In the genomic region with DNA sequence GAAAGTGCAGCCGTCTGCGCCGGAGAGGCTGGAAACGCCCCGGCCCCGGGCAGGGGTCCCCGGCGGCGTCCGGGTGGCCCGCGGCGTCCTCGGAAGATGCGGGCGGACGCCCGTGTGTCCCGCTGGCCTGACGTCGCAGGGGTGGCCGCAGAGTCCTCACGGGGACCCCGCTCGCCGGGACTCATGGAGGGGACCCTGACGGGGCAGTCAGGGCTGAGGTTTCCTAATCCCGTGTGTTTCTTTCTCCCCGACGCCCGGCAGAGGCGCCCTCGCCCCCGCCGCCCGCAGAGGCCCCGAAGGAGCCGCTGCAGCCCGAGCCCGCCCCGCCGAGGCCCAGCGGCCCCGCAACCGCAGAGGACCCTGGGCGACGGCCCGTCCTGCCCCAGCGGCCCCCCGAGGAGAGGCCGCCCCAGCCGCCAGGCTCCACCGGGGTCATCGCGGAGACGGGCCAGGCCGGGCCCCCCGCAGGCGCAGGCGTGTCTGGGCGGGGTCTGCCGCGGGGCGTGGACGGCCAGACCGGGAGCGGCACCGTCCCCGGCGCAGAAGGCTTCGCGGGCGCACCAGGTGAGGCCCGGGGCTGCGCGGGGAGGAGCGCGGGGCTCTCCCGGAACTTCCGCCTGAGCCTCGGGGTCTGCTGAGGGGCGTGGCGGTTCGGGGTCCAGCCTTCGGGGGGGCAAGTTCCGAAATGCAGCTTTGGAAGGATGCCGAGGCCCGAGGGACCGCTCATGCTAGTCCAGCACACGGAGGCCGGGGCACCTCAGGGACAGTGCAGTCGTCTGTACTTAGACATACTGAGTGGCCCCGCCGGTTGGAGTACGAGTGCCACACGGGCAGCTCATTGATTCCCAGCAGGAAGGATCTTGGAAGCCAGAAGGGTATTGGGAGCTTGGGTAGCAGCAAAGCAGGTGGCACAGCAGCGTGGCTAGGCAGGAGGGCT, we compare ENCODE assay signal across 8 cellular contexts. TPM values are rescaled to one million over a fixed set of nuclear protein-coding genes. Genes with fewer than 3 reads are reported as not detected.
DNase-seq lines count a peak whose midpoint lies in the region; ATAC-seq, FAIRE-seq and TF ChIP-seq lines count a peak whose summit lies in the region.

No MANE protein-coding gene starts in this region.

- H3K27ac ChIP-seq in H9 (ENCODE audit: insufficient read length, low read depth, low read length) = no peak overlapping the region
- peak overlapping the region in 3 of 4 donors; percentile 29 to 74 (median 71) for H3K27ac ChIP-seq in gastroesophageal sphincter
- H3K27ac ChIP-seq in trophoblast cell (ENCODE audit: low read depth, low read length) = peak overlapping the region; percentile 45

- H4K12ac ChIP-seq in trophoblast cell (ENCODE audit: low read depth, low read length) = peak overlapping the region; percentile 98

- TF ChIP-seq EP300 in gastroesophageal sphincter (IDR thresholded peaks at IDR 0.05) = no peak

- H3K4ac ChIP-seq in H9 (ENCODE audit: low read depth, low read length) (no peak overlapping the region), trophoblast cell (ENCODE audit: low read depth, low read length) (peak overlapping the region; percentile 35)

- H2BK15ac ChIP-seq in H9 (ENCODE audit: low read depth, low read length) = no peak overlapping the region

- H3K14ac ChIP-seq in H9 (ENCODE audit: insufficient read depth, low read length) (peak overlapping the region; percentile 35; the same call in 1 of the 2 replicates), trophoblast cell (ENCODE audit: low read length) (peak overlapping the region; percentile 91)

- peaks cover 6% of the 10 kb centered on the region; the same call in 1 of the 2 replicates for H3K27me3 Mint-ChIP-seq in H9 (ENCODE audit: low read depth)
- H3K27me3 Mint-ChIP-seq in activated T-cell treated with anti-CD3 and anti-CD28 coated beads, Interleukin-2, amount 50 U/mL, for 4 hours (ENCODE audit: low read depth) = no peaks in the 10 kb centered on the region

- H4K20me1 ChIP-seq in H9 (ENCODE audit: control insufficient read depth, insufficient read depth, insufficient read length) = no peaks in the 10 kb centered on the region

- H3K56ac ChIP-seq in H9 (ENCODE audit: insufficient read length, low read depth, low read length) = no peak overlapping the region

- H3K9ac ChIP-seq in H9 (ENCODE audit: extremely low read depth, insufficient read length, low read length) (no peak overlapping the region), trophoblast cell (ENCODE audit: low read length) (peak overlapping the region; percentile 81)

- H3T11ph ChIP-seq in H9 (ENCODE audit: low read length) = no peak overlapping the region

- H2AFZ ChIP-seq in H9 (ENCODE audit: low read length) = no peak overlapping the region
- peak overlapping the region; percentile 33 for H2AFZ ChIP-seq in trophoblast cell (ENCODE audit: insufficient read depth, low read length, poor library complexity)

- DNase-seq in GM12892 (ENCODE audit: insufficient read length) = peak; percentile 71
- peak; percentile 46 for DNase-seq in H9
- peak; percentile 20 for DNase-seq in NCI-H2171 (lab: John Stamatoyannopoulos, UW)
- peak; percentile 30 for DNase-seq in activated T-cell treated with anti-CD3 and anti-CD28 coated beads, Interleukin-2, amount 50 U/mL, for 4 hours
- DNase-seq in trophoblast cell = peak in 1 of 2 donors; percentile 32
- no peak for DNase-seq in NCI-H187 treated with DMSO at 0.1 percent for 48 hours (lab: John Stamatoyannopoulos, UW)
- no peak for DNase-seq in cerebellum (ENCODE audit: low spot score)

- H3K36me3 Mint-ChIP-seq in H9 (ENCODE audit: insufficient read depth in 1 of 3, low read depth in 3 of 3) = peaks cover 5 to 39% (median 23%) of the 10 kb centered on the region in 3 experiments; a peak in 6 of 7 replicates
- H3K36me3 Mint-ChIP-seq in activated T-cell treated with anti-CD3 and anti-CD28 coated beads, Interleukin-2, amount 50 U/mL, for 4 hours (ENCODE audit: insufficient read depth) = no peaks in the 10 kb centered on the region

- peak overlapping the region; percentile 84 for H3K4me2 ChIP-seq in H9 (ENCODE audit: insufficient read depth, insufficient read length, low read length)
- H3K4me2 ChIP-seq in trophoblast cell (ENCODE audit: low read length) = peak overlapping the region; percentile 80

- H2BK5ac ChIP-seq in H9 (ENCODE audit: insufficient read length, low read length) (no peak overlapping the region), trophoblast cell (ENCODE audit: low read depth, low read length, poor library complexity) (peak overlapping the region; percentile 75)

- H2AK5ac ChIP-seq in H9 (ENCODE audit: insufficient read length, low read length) (no peak overlapping the region), trophoblast cell (ENCODE audit: low read length) (no peak overlapping the region)

- H3K4me1 ChIP-seq in H9 (ENCODE audit: insufficient read depth, low read length) (no peaks in the 10 kb centered on the region), gastroesophageal sphincter (peaks cover 0 to 51% (median 6%) of the 10 kb centered on the region in 3 donors), trophoblast cell (ENCODE audit: control insufficient read depth in 1 of 2, insufficient read depth in 2 of 2, low read length in 2 of 2) (peaks cover 7 to 11% of the 10 kb centered on the region in 2 experiments)

- no peak for TF ChIP-seq POLR2A in GM12892 (IDR thresholded peaks at IDR 0.05; ENCODE audit: low read depth, low read length)
- TF ChIP-seq POLR2A in gastroesophageal sphincter (IDR thresholded peaks at IDR 0.05) = no peak

- peaks cover 5% of the 10 kb centered on the region for H3K23me2 ChIP-seq in H9 (ENCODE audit: insufficient read length, low read depth, low read length, poor library complexity, severe bottlenecking)

- no CpG with 5 or more reads among the region's 97 CpGs for WGBS in H9 (ENCODE audit: extremely low coverage, insufficient read length, low lambda C conversion rate)
- WGBS in gastroesophageal sphincter (ENCODE audit: low coverage in 1 of 2), 2 donors = 0% methylated on average over 9 of the region's 97 CpGs; no CpG with 5 or more reads in 1 of the 2 donors
- WGBS in trophoblast cell (ENCODE audit: extremely low coverage, insufficient coverage, insufficient read length) = no CpG with 5 or more reads among the region's 97 CpGs

- H3K4me1 Mint-ChIP-seq in H9 = peaks cover 6 to 7% of the 10 kb centered on the region in 2 experiments
- H3K4me1 Mint-ChIP-seq in activated T-cell treated with anti-CD3 and anti-CD28 coated beads, Interleukin-2, amount 50 U/mL, for 4 hours (ENCODE audit: low read depth) = peaks cover 15% of the 10 kb centered on the region

- no peak overlapping the region for H4K91ac ChIP-seq in H9 (ENCODE audit: insufficient read length, low read depth, low read length)
- peak overlapping the region; percentile 95 for H4K91ac ChIP-seq in trophoblast cell (ENCODE audit: low read depth, low read length)

- H3K9me3 ChIP-seq in H9 (ENCODE audit: control insufficient read depth, low read depth, low read length) (no peaks in the 10 kb centered on the region), gastroesophageal sphincter (no peaks in the 10 kb centered on the region), trophoblast cell (ENCODE audit: insufficient read depth, low read depth, low read length) (no peaks in the 10 kb centered on the region)

- H3K79me2 ChIP-seq in H9 (ENCODE audit: insufficient read depth, low read length) (no peaks in the 10 kb centered on the region), trophoblast cell (ENCODE audit: control insufficient read depth, insufficient read depth, low read length, poor library complexity) (peaks cover 7% of the 10 kb centered on the region)

- no peaks in the 10 kb centered on the region for H3K79me1 ChIP-seq in H9 (ENCODE audit: insufficient read depth, low read depth, low read length, poor library complexity, severe bottlenecking)
- H3K79me1 ChIP-seq in trophoblast cell (ENCODE audit: low read length) = peaks cover 13% of the 10 kb centered on the region

- peak; percentile 52 for TF ChIP-seq CTCF in H9 (conservative IDR thresholded peaks at IDR 0.05)
- peak in 2 of 4 experiments; percentile 10 to 19 for TF ChIP-seq CTCF in gastroesophageal sphincter (IDR thresholded peaks at IDR 0.05)

- H4K8ac ChIP-seq in H9 (replicated peaks; ENCODE audit: insufficient read length, low read depth, low read length) (no peak overlapping the region), trophoblast cell (ENCODE audit: low read depth, low read length) (peak overlapping the region; percentile 97)

- H3K23ac ChIP-seq in H9 (ENCODE audit: insufficient read length, low read depth, low read length) (no peak overlapping the region), trophoblast cell (ENCODE audit: low read length) (no peak overlapping the region)

- H2BK20ac ChIP-seq in H9 (ENCODE audit: low read depth, low read length, poor library complexity, severe bottlenecking) = no peak overlapping the region

- H3K27ac Mint-ChIP-seq in H9 = no peak overlapping the region

- H3K4me3 Mint-ChIP-seq in H9 = peak overlapping the region; percentile 79 to 81
- peak overlapping the region; percentile 81 for H3K4me3 Mint-ChIP-seq in activated T-cell treated with anti-CD3 and anti-CD28 coated beads, Interleukin-2, amount 50 U/mL, for 4 hours

- no peak overlapping the region for H4K5ac ChIP-seq in H9 (ENCODE audit: insufficient read length, low read depth, low read length)

- FAIRE-seq in GM12892 (lab: Jason Lieb, UNC) = peak; percentile 30

- H3K9me3 Mint-ChIP-seq in H9 = no peaks in the 10 kb centered on the region
- H3K9me3 Mint-ChIP-seq in activated T-cell treated with anti-CD3 and anti-CD28 coated beads, Interleukin-2, amount 50 U/mL, for 4 hours = no peaks in the 10 kb centered on the region

- H3K18ac ChIP-seq in H9 (ENCODE audit: insufficient read length, low read depth, low read length) = peak overlapping the region; percentile 91
- peak overlapping the region; percentile 87 for H3K18ac ChIP-seq in trophoblast cell (ENCODE audit: low read length)

- peak overlapping the region; percentile 33 to 66 for H3K4me3 ChIP-seq in gastroesophageal sphincter
- peak overlapping the region; percentile 80 for H3K4me3 ChIP-seq in trophoblast cell (ENCODE audit: low read depth, low read length)

- peak; percentile 72 to 74 for ATAC-seq in activated T-cell treated with anti-CD3 and anti-CD28 coated beads, Interleukin-2, amount 50 U/mL, for 4 hours
- peak; percentile 29 for ATAC-seq in gastroesophageal sphincter

- H3K27me3 ChIP-seq in H9 (ENCODE audit: insufficient read depth, low read length) = no peaks in the 10 kb centered on the region
- peaks cover 57% of the 10 kb centered on the region for H3K27me3 ChIP-seq in gastroesophageal sphincter
- H3K27me3 ChIP-seq in trophoblast cell (ENCODE audit: insufficient read depth, low read length) = no peaks in the 10 kb centered on the region

- H2BK12ac ChIP-seq in H9 (ENCODE audit: insufficient read length, low read depth, low read length) (no peak overlapping the region), trophoblast cell (ENCODE audit: low read length) (no peak overlapping the region)

- H3K36me3 ChIP-seq in gastroesophageal sphincter = peaks cover 0 to 28% of the 10 kb centered on the region in 2 donors
- H3K36me3 ChIP-seq in trophoblast cell (ENCODE audit: control insufficient read depth in 1 of 2, insufficient read depth in 2 of 2, low read length in 2 of 2) = peaks cover 32 to 34% of the 10 kb centered on the region in 2 experiments

- no peak overlapping the region for H2BK120ac ChIP-seq in H9 (ENCODE audit: low read depth, low read length, poor library complexity, severe bottlenecking)
- H2BK120ac ChIP-seq in trophoblast cell (ENCODE audit: insufficient read depth, low read length, poor library complexity) = peak overlapping the region; percentile 91

RNA-seq across cellular contexts. Expression of a gene that starts 60.0 kb away (rescaled TPM):
- 3.8 TPM for polyA plus RNA-seq in GM12892 (2012; ENCODE audit: missing spikeins)
- total RNA-seq in H9 (2021) = 20.0 and 21.3 TPM in 2 replicates
- total RNA-seq in activated T-cell treated with anti-CD3 and anti-CD28 coated beads, Interleukin-2, amount 50 U/mL, for 4 hours = 10 to 100 TPM; 19.2 to 22.3 (median 21.5) TPM
- 10 to 100 TPM; 11.2 to 20.9 (median 17.0) TPM for total RNA-seq in gastroesophageal sphincter
- polyA plus RNA-seq in trophoblast cell (2013) = 18.4 and 19.0 TPM in 2 replicates
- 4.7 TPM for total RNA-seq in cerebellum

Comparison
In these comparisons a context has a peak if more than half of its experiments do, and no peak if none do; other contexts are left out.
1. DNase-seq: peak in GM12892 (single experiment), H9 (single experiment), NCI-H2171 (single experiment) and activated T-cell treated with anti-CD3 and anti-CD28 coated beads, Interleukin-2, amount 50 U/mL, for 4 hours (single experiment); none in NCI-H187 treated with DMSO at 0.1 percent for 48 hours (single experiment) and cerebellum (single experiment).